In genomic region chr3:49017978-49018706, GRCh38 we compare ENCODE assay signal across 8 cellular contexts. TPM values are rescaled to one million over a fixed set of nuclear protein-coding genes. Genes with fewer than 3 reads are reported as not detected.
DNase-seq lines count a peak whose midpoint lies in the region; ATAC-seq and TF ChIP-seq lines count a peak whose summit lies in the region.

TSS of gene DALRD3 (minus strand) at chr3:49018580. CDS start at chr3:49018564, 16 bp downstream.

- TF ChIP-seq POLR2A in IMR-90 (IDR thresholded peaks at IDR 0.05; ENCODE audit: low read depth, low read length) (peak; percentile 55), thyroid gland (IDR thresholded peaks at IDR 0.05) (peak in 1 of 2 donors; percentile 71)

- CTCF ChIA-PET in Caco-2 (lab: Charles Lee): interaction anchor here (0.6 to 2.7 kb wide), 5 partner anchors 11 to 322 kb away, joined by 3 to 14 read pairs (median 7); partner anchors contain the start of genes USP4 and WDR6
- CTCF ChIA-PET in IMR-90 (lab: Yijun Ruan, JAX): interaction anchor here (0.8 kb wide), 1 partner anchor 10 kb away, joined by 3 read pairs; the partner anchor contains the start of gene WDR6

- in situ Hi-C loops in IMR-90 (cut with MboI; ENCODE audit: low sequenced_read_pairs): no loop called here

- peak within 1 kb of the TSS; percentile 89 for H3K14ac ChIP-seq in IMR-90 (replicated peaks; ENCODE audit: low read depth, low read length)

- no peak for TF ChIP-seq CTCF in Caco-2 (IDR thresholded peaks at IDR 0.05; ENCODE audit: insufficient read depth in 1 of 2, low read depth in 1 of 2, low read length in 1 of 2, severe bottlenecking in 1 of 2, unreplicated experiment in 1 of 2)
- TF ChIP-seq CTCF in IMR-90 (conservative IDR thresholded peaks at IDR 0.05; ENCODE audit: low read depth, low read length): no peak
- TF ChIP-seq CTCF in fibroblast of the aortic adventitia (IDR thresholded peaks at IDR 0.05; ENCODE audit: insufficient read depth, low read length): no peak
- TF ChIP-seq CTCF in thyroid gland (IDR thresholded peaks at IDR 0.05): peak in 1 of 6 experiments; percentile 4

- peaks cover 28% of the 10 kb centered on the region for H4K20me1 ChIP-seq in IMR-90 (ENCODE audit: insufficient read depth, low read length)

- 1% methylated on average over 72 of the region's 85 CpGs; no CpG with 5 or more reads in 1 of the 2 experiments for WGBS in IMR-90 (ENCODE audit: extremely low coverage in 2 of 2, insufficient read length in 1 of 2), 2 experiments
- 0% methylated on average over 11 of the region's 85 CpGs; no CpG with 5 or more reads in 1 of the 2 donors for WGBS in thyroid gland, 2 donors

- intact Hi-C loops in Caco-2 (cut with micrococcal nuclease; ENCODE audit: unreplicated experiment): no loop called here
- intact Hi-C loops in IMR-90 (cut with micrococcal nuclease): no loop called here
- intact Hi-C loops in thyroid gland (cut with DNase I): no loop called here

- H3K27ac Mint-ChIP-seq in Caco-2 (ENCODE audit: unreplicated experiment): peak within 1 kb of the TSS; percentile 97
- H3K27ac Mint-ChIP-seq in naive thymus-derived CD8-positive, alpha-beta T cell: peak within 1 kb of the TSS; percentile 79 to 98 (median 88)

- BruUV-seq in Caco-2 (replicated peaks; lab: Mats Ljungman, UMichigan) (no TSS peak), IMR-90 (replicated peaks; lab: Mats Ljungman, UMichigan) (no TSS peak)

- H3K9me3 Mint-ChIP-seq in Caco-2 (ENCODE audit: unreplicated experiment): no peaks in the 10 kb centered on the region
- no peaks in the 10 kb centered on the region for H3K9me3 Mint-ChIP-seq in naive thymus-derived CD8-positive, alpha-beta T cell

- peak within 1 kb of the TSS; percentile 90 for H3K4ac ChIP-seq in IMR-90 (ENCODE audit: low read depth, low read length)

- H3K36me3 ChIP-seq in Caco-2 (ENCODE audit: control insufficient read depth, insufficient read depth, low read length) (peaks cover 2% of the 10 kb centered on the region), IMR-90 (ENCODE audit: control insufficient read depth, insufficient read depth, low read length) (peaks cover 34% of the 10 kb centered on the region), thyroid gland (peaks cover 23 to 25% of the 10 kb centered on the region in 2 donors)

- TF ChIP-seq RAD21 in IMR-90 (IDR thresholded peaks at IDR 0.05; ENCODE audit: low read length): no peak

- H4K91ac ChIP-seq in IMR-90 (ENCODE audit: insufficient read depth, low read depth, low read length): peak within 1 kb of the TSS; percentile 71

- peaks cover 9% of the 10 kb centered on the region for H3K9me1 ChIP-seq in IMR-90 (ENCODE audit: insufficient read depth, low read length)

- peak within 1 kb of the TSS; percentile 82 for H2AK5ac ChIP-seq in IMR-90 (ENCODE audit: low read depth, low read length)

- peaks cover 23 to 81% of the 10 kb centered on the region in 2 experiments; a peak in 3 of 4 replicates for H3K79me1 ChIP-seq in IMR-90 (ENCODE audit: low read depth in 1 of 2, low read length in 2 of 2)

- DNase-seq in Caco-2 (peak; percentile 80 to 86), IMR-90 (peak; percentile 51), SHP77 (lab: John Stamatoyannopoulos, UW) (peak; percentile 79 to 82), fibroblast of the aortic adventitia (ENCODE audit: low read depth) (peak; percentile 51), thyroid gland (peak; percentile 68 to 69)
- peak; percentile 86 for DNase-seq in activated effector memory CD4-positive, alpha-beta T cell treated with anti-CD3 and anti-CD28 coated beads, Interleukin-2, amount 50 U/mL, for 16 hours
- peak; percentile 37 to 75 (median 59) for DNase-seq in naive thymus-derived CD8-positive, alpha-beta T cell

- H3K4me3 ChIP-seq in Caco-2 (ENCODE audit: low read depth, low read length): peak within 1 kb of the TSS; percentile 83
- peak within 1 kb of the TSS; percentile 95 for H3K4me3 ChIP-seq in IMR-90 (ENCODE audit: insufficient read depth, low read depth, low read length)
- peak within 1 kb of the TSS; percentile 80 for H3K4me3 ChIP-seq in fibroblast of the aortic adventitia (ENCODE audit: low read depth, low read length)
- H3K4me3 ChIP-seq in thyroid gland (replicated peaks in 1 of 3): peak within 1 kb of the TSS; percentile 62 to 82 (median 66)

- H4K5ac ChIP-seq in IMR-90 (ENCODE audit: low read depth, low read length): peak within 1 kb of the TSS; percentile 74

- peaks cover 3% of the 10 kb centered on the region for H3K4me1 Mint-ChIP-seq in Caco-2 (ENCODE audit: low read depth, unreplicated experiment)
- H3K4me1 Mint-ChIP-seq in naive thymus-derived CD8-positive, alpha-beta T cell: peaks cover 11 to 49% (median 33%) of the 10 kb centered on the region in 4 donors

- no peak within 1 kb of the TSS for H3K18ac ChIP-seq in IMR-90 (ENCODE audit: low read depth, low read length)

- POLR2A ChIA-PET in Caco-2 (lab: Charles Lee): interaction anchor here (0.5 to 3.2 kb wide), 4 partner anchors 9 to 1281 kb away, joined by 3 to 26 read pairs (median 4); partner anchors contain the start of genes QRICH1 and WDR6
- POLR2A ChIA-PET in IMR-90 (lab: Charles Lee; ENCODE audit: unreplicated experiment): interaction anchor here (2.4 kb wide), 1 partner anchor 10 kb away, joined by 13 read pairs; the partner anchor contains the start of gene WDR6
- POLR2A ChIA-PET in naive thymus-derived CD8-positive, alpha-beta T cell (lab: Charles Lee): interaction anchor here (0.7 to 10.4 kb wide), 7 partner anchors 11 to 99 kb away, joined by 3 to 278 read pairs (median 9); partner anchors contain the start of genes ARIH2, IMPDH2, P4HTM and QRICH1

- H2AK9ac ChIP-seq in IMR-90 (replicated peaks; ENCODE audit: low read depth, low read length, poor library complexity): peak within 1 kb of the TSS; percentile 97

- no peak within 1 kb of the TSS for H2BK15ac ChIP-seq in IMR-90 (ENCODE audit: low read depth, low read length)

- H3K4me3 Mint-ChIP-seq in Caco-2 (ENCODE audit: unreplicated experiment): peak within 1 kb of the TSS; percentile 82
- peak within 1 kb of the TSS; percentile 83 to 99 (median 96) for H3K4me3 Mint-ChIP-seq in naive thymus-derived CD8-positive, alpha-beta T cell

- H3K9me3 ChIP-seq in Caco-2 (no peaks in the 10 kb centered on the region), IMR-90 (ENCODE audit: control insufficient read depth, insufficient read depth, low read length) (no peaks in the 10 kb centered on the region), thyroid gland (no peaks in the 10 kb centered on the region)

- H3K36me3 Mint-ChIP-seq in Caco-2 (ENCODE audit: insufficient read depth, unreplicated experiment): peaks cover 80% of the 10 kb centered on the region
- H3K36me3 Mint-ChIP-seq in naive thymus-derived CD8-positive, alpha-beta T cell: peaks cover 0 to 18% (median 4%) of the 10 kb centered on the region in 3 donors

- dilution Hi-C loops in IMR-90 (cut with HindIII; ENCODE audit: low sequenced_read_pairs, unreplicated experiment): no loop called here

- no peaks in the 10 kb centered on the region for H3K27me3 Mint-ChIP-seq in Caco-2 (ENCODE audit: insufficient read depth, unreplicated experiment)
- H3K27me3 Mint-ChIP-seq in naive thymus-derived CD8-positive, alpha-beta T cell: peaks cover 0 to 1% (median 0%) of the 10 kb centered on the region in 5 donors

- H3K4me1 ChIP-seq in Caco-2: peaks cover 2% of the 10 kb centered on the region; the same call in 1 of the 2 replicates
- peaks cover 11% of the 10 kb centered on the region for H3K4me1 ChIP-seq in IMR-90 (ENCODE audit: control insufficient read depth, insufficient read depth, low read length)
- peaks cover 31 to 36% of the 10 kb centered on the region in 2 donors for H3K4me1 ChIP-seq in thyroid gland

- H2BK20ac ChIP-seq in IMR-90 (ENCODE audit: low read depth, low read length): no peak within 1 kb of the TSS

- ATAC-seq in IMR-90 (ENCODE audit: low read depth): peak; percentile 39
- peak; percentile 14 to 18 for ATAC-seq in naive thymus-derived CD8-positive, alpha-beta T cell
- no peak for ATAC-seq in HG02642 (IDR thresholded peaks at IDR 0.05; ENCODE audit: poor library complexity, unreplicated experiment)

- no peak within 1 kb of the TSS; the same call in 1 of the 2 replicates for H2BK120ac ChIP-seq in IMR-90 (ENCODE audit: low read depth, low read length)

- H4K8ac ChIP-seq in IMR-90 (ENCODE audit: low read depth in 2 of 2, low read length in 2 of 2): peak within 1 kb of the TSS; percentile 70 to 98

- H3K4me2 ChIP-seq in IMR-90 (ENCODE audit: low read depth, low read length): peak within 1 kb of the TSS; percentile 96

- H3K27me3 ChIP-seq in Caco-2 (replicated peaks; ENCODE audit: control insufficient read depth, insufficient read depth, low read length) (no peaks in the 10 kb centered on the region), IMR-90 (ENCODE audit: control insufficient read depth, insufficient read depth, low read length) (no peaks in the 10 kb centered on the region), thyroid gland (no peaks in the 10 kb centered on the region)

- H3K56ac ChIP-seq in IMR-90 (ENCODE audit: extremely low read depth, insufficient read depth, low read length): peak within 1 kb of the TSS; percentile 51; the same call in 1 of the 2 replicates

- H2AFZ ChIP-seq in IMR-90 (replicated peaks; ENCODE audit: low read length, poor library complexity): peak within 1 kb of the TSS; percentile 98

- H3K23ac ChIP-seq in IMR-90 (ENCODE audit: low read depth, low read length): peak within 1 kb of the TSS; percentile 58

- peak within 1 kb of the TSS; percentile 62 for H3K27ac ChIP-seq in IMR-90 (ENCODE audit: insufficient read depth, low read length)
- peak within 1 kb of the TSS; percentile 11 to 71 (median 50) for H3K27ac ChIP-seq in thyroid gland

- peak within 1 kb of the TSS; percentile 50 for H3K9ac ChIP-seq in IMR-90 (ENCODE audit: low read depth, low read length)

- peak within 1 kb of the TSS; percentile 74 for H2BK5ac ChIP-seq in IMR-90 (ENCODE audit: low read depth, low read length, poor library complexity, severe bottlenecking)

TF ChIP-seq in IMR-90, 13 proteins besides CTCF, POLR2A, EP300 and RAD21 (continues in another document):
- no peak for TF ChIP-seq FOS (IDR thresholded peaks at IDR 0.05; ENCODE audit: low read depth, low read length)
- peak; percentile 93 for TF ChIP-seq MXI1 (IDR thresholded peaks at IDR 0.05; ENCODE audit: borderline replicate concordance, low read depth, low read length)
- no peak for TF ChIP-seq CEBPB (IDR thresholded peaks at IDR 0.05; ENCODE audit: low read depth, low read length)
- no peak for TF ChIP-seq SMC3 (IDR thresholded peaks at IDR 0.05; ENCODE audit: low read depth, low read length)
- no peak for TF ChIP-seq CHD1 (IDR thresholded peaks at IDR 0.05; ENCODE audit: low read depth, low read length)
- peak; percentile 29; the same call in 1 of the 2 replicates for TF ChIP-seq MAZ (IDR thresholded peaks at IDR 0.05; ENCODE audit: borderline replicate concordance, low read depth, low read length)

RNA-seq across cellular contexts. Expression of gene DALRD3, which starts in this region (rescaled TPM):
- 21.4 and 21.5 TPM in 2 replicates for total RNA-seq in Caco-2 (2022)
- total RNA-seq in IMR-90 (2012; rRNA removed): 27.8 and 28.3 TPM in 2 replicates
- polyA plus RNA-seq in IMR-90 (2012; rRNA removed): 42.2 and 43.5 TPM in 2 replicates
- 33.8 and 36.4 TPM in 2 replicates for polyA plus RNA-seq in IMR-90 (2012; cell fraction: cytosol; rRNA removed)
- polyA plus RNA-seq in IMR-90 (2012; cell fraction: nucleus; rRNA removed; ENCODE audit: low replicate concordance): 116 and 195 TPM in 2 replicates
- 32.6 and 46.4 TPM in 2 replicates for total RNA-seq in fibroblast of the aortic adventitia (ENCODE audit: low replicate concordance)
- 10 to 100 TPM; 23.9 to 24.2 TPM for total RNA-seq in naive thymus-derived CD8-positive, alpha-beta T cell
- 10 to 100 TPM; 20.8 to 21.9 (median 21.8) TPM for polyA plus RNA-seq in naive thymus-derived CD8-positive, alpha-beta T cell
- 10 to 100 TPM; 43.1 to 91.4 (median 60.0) TPM for total RNA-seq in thyroid gland
